Comparison of ENCODE assay signal across 37 cellular contexts in genomic region chrX:125287282-125287681, GRCh38. TPM values are rescaled to one million over a fixed set of nuclear protein-coding genes. Genes with fewer than 3 reads are reported as not detected.
"Had no signal": no experiment of that assay in that cellular context is flagged by ENCODE, and none has a peak within 500 bp of the region (broad histone marks: within the 10 kb centered on the region; RNA-seq: fewer than 3 reads in every experiment).

No MANE protein-coding gene starts in this region.

- H3K27ac ChIP-seq: KMS-11 had no signal

- H3K36me3 ChIP-seq: MG63 had no signal

- H3K9me3 ChIP-seq: MG63 had no signal

- H3K4me3 ChIP-seq: MG63 had no signal

- DNase-seq: Karpas-422, Kasumi-1, KG1, MG63, MM.1S, MV-4-11, NCI-H1048, NCI-H1092, NCI-H1092 treated with DMSO at 0.1 percent for 48 hours, NCI-H1105, NCI-H1105 treated with DMSO at 0.1 percent for 48 hours, NCI-H1417, NCI-H1417 treated with DMSO at 0.1 percent for 48 hours, NCI-H1436, NCI-H1436 treated with DMSO at 0.1 percent for 48 hours, NCI-H1694, NCI-H1694 treated with DMSO at 0.1 percent for 48 hours, NCI-H187, NCI-H187 treated with DMSO at 0.1 percent for 48 hours, NCI-H1930, NCI-H2029, NCI-H2029 treated with DMSO at 0.1 percent for 48 hours, NCI-H2081, NCI-H2081 treated with DMSO at 0.1 percent for 48 hours, NCI-H2107, NCI-H2171, NCI-H2171 treated with DMSO at 0.1 percent for 48 hours, NCI-H2227 treated with DMSO at 0.1 percent for 48 hours, NCI-H226, NCI-H345, NCI-H446, NCI-H446 treated with DMSO at 0.1 percent for 48 hours had no signal

- H3K27me3 ChIP-seq: MG63 had no signal

RNA-seq across cellular contexts. Expression of gene TEX13C, which starts 32.4 kb away (rescaled TPM):
- total RNA-seq: LHCN-M2, M059J, MCF 10A, NCI-H460 had no signal
